ENCODE assay signal across 1 cellular context in the genomic region with DNA sequence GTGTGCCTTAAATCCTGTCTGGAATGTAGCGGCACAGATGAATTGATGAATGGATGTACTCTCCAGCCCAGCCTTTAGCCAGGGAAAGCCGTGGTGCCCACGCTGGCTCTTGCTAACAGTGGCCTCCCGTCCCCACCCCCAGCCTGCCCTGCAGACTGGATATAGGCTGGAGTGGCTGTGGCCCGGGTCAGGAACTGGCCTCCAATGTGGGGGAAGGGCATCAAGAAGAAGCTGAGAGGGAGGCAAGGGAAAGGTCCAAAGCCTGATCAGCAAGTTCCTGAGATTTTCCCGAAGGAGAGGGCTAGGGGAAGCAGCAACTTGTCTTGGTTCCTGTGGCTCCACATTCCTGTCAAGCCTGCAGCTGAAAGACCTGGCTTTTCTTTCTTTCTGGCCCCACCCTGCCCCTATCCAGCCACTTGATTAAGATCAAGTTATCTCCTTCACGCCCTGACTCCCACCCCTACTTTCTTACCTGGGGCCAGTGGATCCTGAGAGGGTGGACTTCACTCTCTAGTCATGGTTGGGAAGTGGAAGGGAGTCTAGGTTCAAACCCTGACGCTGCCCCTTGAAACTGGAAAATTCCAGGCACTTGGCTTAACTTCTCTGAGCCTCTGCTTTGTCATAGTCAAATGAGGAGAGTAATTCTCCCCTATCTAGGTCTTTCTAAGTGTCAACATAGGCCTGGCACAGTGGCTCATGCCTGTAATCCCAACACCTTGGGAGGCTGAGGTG.
TF ChIP-seq lines count a peak whose summit lies in the region.

No MANE protein-coding gene starts in this region.

TF ChIP-seq in GM23338, 12 proteins besides CTCF, POLR2A, EP300 and RAD21 (continued from another document):
- TF ChIP-seq, protein P1, sequence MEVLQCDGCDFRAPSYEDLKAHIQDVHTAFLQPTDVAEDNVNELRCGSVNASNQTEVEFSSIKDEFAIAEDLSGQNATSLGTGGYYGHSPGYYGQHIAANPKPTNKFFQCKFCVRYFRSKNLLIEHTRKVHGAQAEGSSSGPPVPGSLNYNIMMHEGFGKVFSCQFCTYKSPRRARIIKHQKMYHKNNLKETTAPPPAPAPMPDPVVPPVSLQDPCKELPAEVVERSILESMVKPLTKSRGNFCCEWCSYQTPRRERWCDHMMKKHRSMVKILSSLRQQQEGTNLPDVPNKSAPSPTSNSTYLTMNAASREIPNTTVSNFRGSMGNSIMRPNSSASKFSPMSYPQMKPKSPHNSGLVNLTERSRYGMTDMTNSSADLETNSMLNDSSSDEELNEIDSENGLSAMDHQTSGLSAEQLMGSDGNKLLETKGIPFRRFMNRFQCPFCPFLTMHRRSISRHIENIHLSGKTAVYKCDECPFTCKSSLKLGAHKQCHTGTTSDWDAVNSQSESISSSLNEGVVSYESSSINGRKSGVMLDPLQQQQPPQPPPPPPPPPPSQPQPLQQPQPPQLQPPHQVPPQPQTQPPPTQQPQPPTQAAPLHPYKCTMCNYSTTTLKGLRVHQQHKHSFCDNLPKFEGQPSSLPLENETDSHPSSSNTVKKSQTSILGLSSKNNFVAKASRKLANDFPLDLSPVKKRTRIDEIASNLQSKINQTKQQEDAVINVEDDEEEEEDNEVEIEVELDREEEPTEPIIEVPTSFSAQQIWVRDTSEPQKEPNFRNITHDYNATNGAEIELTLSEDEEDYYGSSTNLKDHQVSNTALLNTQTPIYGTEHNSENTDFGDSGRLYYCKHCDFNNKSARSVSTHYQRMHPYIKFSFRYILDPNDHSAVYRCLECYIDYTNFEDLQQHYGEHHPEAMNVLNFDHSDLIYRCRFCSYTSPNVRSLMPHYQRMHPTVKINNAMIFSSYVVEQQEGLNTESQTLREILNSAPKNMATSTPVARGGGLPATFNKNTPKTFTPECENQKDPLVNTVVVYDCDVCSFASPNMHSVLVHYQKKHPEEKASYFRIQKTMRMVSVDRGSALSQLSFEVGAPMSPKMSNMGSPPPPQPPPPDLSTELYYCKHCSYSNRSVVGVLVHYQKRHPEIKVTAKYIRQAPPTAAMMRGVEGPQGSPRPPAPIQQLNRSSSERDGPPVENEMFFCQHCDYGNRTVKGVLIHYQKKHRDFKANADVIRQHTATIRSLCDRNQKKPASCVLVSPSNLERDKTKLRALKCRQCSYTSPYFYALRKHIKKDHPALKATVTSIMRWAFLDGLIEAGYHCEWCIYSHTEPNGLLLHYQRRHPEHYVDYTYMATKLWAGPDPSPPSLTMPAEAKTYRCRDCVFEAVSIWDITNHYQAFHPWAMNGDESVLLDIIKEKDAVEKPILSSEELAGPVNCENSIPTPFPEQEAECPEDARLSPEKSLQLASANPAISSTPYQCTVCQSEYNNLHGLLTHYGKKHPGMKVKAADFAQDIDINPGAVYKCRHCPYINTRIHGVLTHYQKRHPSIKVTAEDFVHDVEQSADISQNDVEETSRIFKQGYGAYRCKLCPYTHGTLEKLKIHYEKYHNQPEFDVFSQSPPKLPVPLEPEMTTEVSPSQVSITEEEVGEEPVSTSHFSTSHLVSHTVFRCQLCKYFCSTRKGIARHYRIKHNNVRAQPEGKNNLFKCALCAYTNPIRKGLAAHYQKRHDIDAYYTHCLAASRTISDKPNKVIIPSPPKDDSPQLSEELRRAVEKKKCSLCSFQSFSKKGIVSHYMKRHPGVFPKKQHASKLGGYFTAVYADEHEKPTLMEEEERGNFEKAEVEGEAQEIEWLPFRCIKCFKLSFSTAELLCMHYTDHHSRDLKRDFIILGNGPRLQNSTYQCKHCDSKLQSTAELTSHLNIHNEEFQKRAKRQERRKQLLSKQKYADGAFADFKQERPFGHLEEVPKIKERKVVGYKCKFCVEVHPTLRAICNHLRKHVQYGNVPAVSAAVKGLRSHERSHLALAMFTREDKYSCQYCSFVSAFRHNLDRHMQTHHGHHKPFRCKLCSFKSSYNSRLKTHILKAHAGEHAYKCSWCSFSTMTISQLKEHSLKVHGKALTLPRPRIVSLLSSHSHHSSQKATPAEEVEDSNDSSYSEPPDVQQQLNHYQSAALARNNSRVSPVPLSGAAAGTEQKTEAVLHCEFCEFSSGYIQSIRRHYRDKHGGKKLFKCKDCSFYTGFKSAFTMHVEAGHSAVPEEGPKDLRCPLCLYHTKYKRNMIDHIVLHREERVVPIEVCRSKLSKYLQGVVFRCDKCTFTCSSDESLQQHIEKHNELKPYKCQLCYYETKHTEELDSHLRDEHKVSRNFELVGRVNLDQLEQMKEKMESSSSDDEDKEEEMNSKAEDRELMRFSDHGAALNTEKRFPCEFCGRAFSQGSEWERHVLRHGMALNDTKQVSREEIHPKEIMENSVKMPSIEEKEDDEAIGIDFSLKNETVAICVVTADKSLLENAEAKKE (CRISPR knock-in tag; IDR thresholded peaks at IDR 0.05) = peak; percentile 38; the same call in 1 of the 2 replicates
